Comparison of ENCODE assay signal across 14 cellular contexts in the genomic region with DNA sequence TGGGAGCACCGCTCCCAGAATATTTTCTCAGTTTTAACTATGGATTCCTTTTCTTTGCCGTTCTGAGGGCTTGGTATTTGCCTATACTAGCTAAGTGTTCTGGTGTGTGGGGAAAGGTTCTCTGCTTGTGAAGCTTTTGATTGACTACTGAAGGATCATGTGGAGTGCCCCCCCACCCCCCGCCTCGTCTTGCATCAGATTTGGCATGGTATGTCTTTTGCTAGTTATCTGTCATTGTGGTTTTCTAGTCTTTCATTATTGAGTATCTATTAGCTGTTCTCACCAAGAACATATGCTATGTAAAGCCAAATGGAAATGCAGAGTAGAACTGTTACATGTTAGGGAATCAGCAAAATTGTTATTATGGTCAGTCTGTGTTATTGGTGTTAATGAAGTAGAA. TPM values are rescaled to one million over a fixed set of nuclear protein-coding genes. Genes with fewer than 3 reads are reported as not detected.
DNase-seq lines count a peak whose midpoint lies in the region; ATAC-seq and TF ChIP-seq lines count a peak whose summit lies in the region.
"Had no signal": no experiment of that assay in that cellular context is flagged by ENCODE, and none has a peak within 500 bp of the region (broad histone marks: within the 10 kb centered on the region; RNA-seq: fewer than 3 reads in every experiment).

No MANE protein-coding gene starts in this region.

- H3K27ac Mint-ChIP-seq in activated CD8-positive, alpha-beta memory T cell treated with anti-CD3 and anti-CD28 coated beads, Interleukin-2, amount 10 ng/mL, durations not matched to agents 7 days and 5 days: peak overlapping the region; percentile 64
- peak overlapping the region; percentile 63 for H3K27ac Mint-ChIP-seq in chondrocyte (ENCODE audit: unreplicated experiment)
- H3K27ac Mint-ChIP-seq in stimulated activated effector memory CD8-positive, alpha-beta T cell treated with anti-CD3 and anti-CD28 coated beads, Interleukin-12 subunit alpha, Interleukin-12 subunit beta, amount 100 ng/mL, for 72 hours: peak overlapping the region; percentile 84
- H3K27ac Mint-ChIP-seq: IgD-negative memory B cell had no signal

- H3K4me1 Mint-ChIP-seq in activated CD8-positive, alpha-beta memory T cell treated with anti-CD3 and anti-CD28 coated beads, Interleukin-2, amount 10 ng/mL, durations not matched to agents 7 days and 5 days: peaks cover 57% of the 10 kb centered on the region
- peaks cover 39% of the 10 kb centered on the region for H3K4me1 Mint-ChIP-seq in chondrocyte (ENCODE audit: low read depth)
- H3K4me1 Mint-ChIP-seq in stimulated activated effector memory CD8-positive, alpha-beta T cell treated with anti-CD3 and anti-CD28 coated beads, Interleukin-12 subunit alpha, Interleukin-12 subunit beta, amount 100 ng/mL, for 72 hours: peaks cover 61% of the 10 kb centered on the region

- TF ChIP-seq CTCF in Loucy (conservative IDR thresholded peaks at IDR 0.05; ENCODE audit: low read length): no peak
- TF ChIP-seq CTCF in chondrocyte (IDR thresholded peaks at IDR 0.05): no peak
- no peak for TF ChIP-seq CTCF in psoas muscle (IDR thresholded peaks at IDR 0.05)

- H3K27ac ChIP-seq in psoas muscle: no peak overlapping the region
- H3K27ac ChIP-seq: left ventricle myocardium inferior had no signal

- peak overlapping the region; percentile 62 for H3K4me2 ChIP-seq in Loucy (ENCODE audit: low read depth, low read length, poor library complexity, severe bottlenecking)

- no peaks in the 10 kb centered on the region for H3K9me3 ChIP-seq in Loucy (ENCODE audit: insufficient read depth, low read depth, low read length)
- no peaks in the 10 kb centered on the region for H3K9me3 ChIP-seq in psoas muscle
- H3K9me3 ChIP-seq: left ventricle myocardium inferior had no signal

- WGBS in psoas muscle, 3 donors: 79 to 92% (median 83%) methylated on average over 4 of the region's 4 CpGs

- no peak overlapping the region for H2AFZ ChIP-seq in Loucy (ENCODE audit: low read length)

- no peak overlapping the region for H3K4me3 ChIP-seq in Loucy (ENCODE audit: low read length, poor library complexity, severe bottlenecking)
- no peak overlapping the region for H3K4me3 ChIP-seq in psoas muscle
- H3K4me3 ChIP-seq: left ventricle myocardium inferior had no signal

- H3F3A ChIP-seq in Loucy (ENCODE audit: low read depth): peaks cover 7% of the 10 kb centered on the region; the same call in 1 of the 2 replicates

- H3K9me3 Mint-ChIP-seq in activated CD8-positive, alpha-beta memory T cell treated with anti-CD3 and anti-CD28 coated beads, Interleukin-2, amount 10 ng/mL, durations not matched to agents 7 days and 5 days (ENCODE audit: low read depth): no peaks in the 10 kb centered on the region
- no peaks in the 10 kb centered on the region for H3K9me3 Mint-ChIP-seq in chondrocyte (ENCODE audit: low read depth)
- H3K9me3 Mint-ChIP-seq in stimulated activated effector memory CD8-positive, alpha-beta T cell treated with anti-CD3 and anti-CD28 coated beads, Interleukin-12 subunit alpha, Interleukin-12 subunit beta, amount 100 ng/mL, for 72 hours: no peaks in the 10 kb centered on the region
- H3K9me3 Mint-ChIP-seq: IgD-negative memory B cell, naive B cell had no signal

- H3K79me2 ChIP-seq in Loucy (ENCODE audit: insufficient read depth, low read length): peaks cover 91% of the 10 kb centered on the region

- no peak overlapping the region for H3K4me3 Mint-ChIP-seq in activated CD8-positive, alpha-beta memory T cell treated with anti-CD3 and anti-CD28 coated beads, Interleukin-2, amount 10 ng/mL, durations not matched to agents 7 days and 5 days
- H3K4me3 Mint-ChIP-seq in chondrocyte (ENCODE audit: unreplicated experiment): no peak overlapping the region
- peak overlapping the region; percentile 15 for H3K4me3 Mint-ChIP-seq in stimulated activated effector memory CD8-positive, alpha-beta T cell treated with anti-CD3 and anti-CD28 coated beads, Interleukin-12 subunit alpha, Interleukin-12 subunit beta, amount 100 ng/mL, for 72 hours
- H3K4me3 Mint-ChIP-seq: IgD-negative memory B cell had no signal

- intact Hi-C loops in psoas muscle (cut with DNase I): no loop called here

- H4K20me1 ChIP-seq in Loucy (ENCODE audit: insufficient read depth, low read length, poor library complexity, severe bottlenecking): peaks cover 60% of the 10 kb centered on the region

- CTCF ChIA-PET in activated CD8-positive, alpha-beta memory T cell treated with anti-CD3 and anti-CD28 coated beads, Interleukin-2, amount 10 ng/mL, durations not matched to agents 7 days and 5 days (lab: Charles Lee): interaction anchor here (1.4 to 8.5 kb wide), 4 partner anchors 16 to 155 kb away, joined by 3 to 245 read pairs (median 4); no protein-coding TSS in a partner anchor

- peaks cover 55% of the 10 kb centered on the region for H3K36me3 ChIP-seq in Loucy (ENCODE audit: insufficient read depth, low read length)
- H3K36me3 ChIP-seq in psoas muscle (ENCODE audit: insufficient read depth in 1 of 2, low read depth in 1 of 2): peaks cover 0 to 16% of the 10 kb centered on the region in 2 donors

- H3K4me1 ChIP-seq in Loucy (ENCODE audit: insufficient read depth, low read length, poor library complexity, severe bottlenecking): peaks cover 35% of the 10 kb centered on the region
- peaks cover 13% of the 10 kb centered on the region for H3K4me1 ChIP-seq in psoas muscle

- no peaks in the 10 kb centered on the region for H3K9me2 ChIP-seq in Loucy (replicated peaks; ENCODE audit: low read depth, low read length)

- H3K27me3 ChIP-seq in Loucy (ENCODE audit: insufficient read depth, low read length, poor library complexity, severe bottlenecking) (no peaks in the 10 kb centered on the region), psoas muscle (ENCODE audit: insufficient read depth in 3 of 3, low read length in 2 of 3) (no peaks in the 10 kb centered on the region)

- H3K9ac ChIP-seq in Loucy (ENCODE audit: low read depth, low read length, poor library complexity, severe bottlenecking): no peak overlapping the region

- DNase-seq in activated CD8-positive, alpha-beta memory T cell treated with anti-CD3 and anti-CD28 coated beads, Interleukin-2, amount 10 ng/mL, durations not matched to agents 7 days and 5 days: no peak
- no peak for DNase-seq in activated CD8-positive, alpha-beta memory T cell treated with anti-CD3 and anti-CD28 coated beads, Interleukin-2, amount 50 U/mL, for 48 hours
- DNase-seq in chondrocyte (ENCODE audit: low spot score): no peak
- DNase-seq in stimulated activated effector memory CD8-positive, alpha-beta T cell treated with anti-CD3 and anti-CD28 coated beads, Interleukin-12 subunit alpha, Interleukin-12 subunit beta, amount 100 ng/mL, for 72 hours (ENCODE audit: low spot score in 2 of 2): peak in 1 of 2 donors; percentile 55
- DNase-seq in psoas muscle: no peak
- no peak for DNase-seq in HT-29 (ENCODE audit: low spot score)
- DNase-seq: GOT3; left ventricle myocardium inferior; naive B cell; NCI-H1092 treated with DMSO at 0.1 percent for 48 hours; NK-92 treated with Interleukin-12 subunit alpha and Interleukin-12 subunit beta, amount 100 ng/mL, for 24 hours had no signal

- H3K36me3 Mint-ChIP-seq in activated CD8-positive, alpha-beta memory T cell treated with anti-CD3 and anti-CD28 coated beads, Interleukin-2, amount 10 ng/mL, durations not matched to agents 7 days and 5 days: peaks cover 29% of the 10 kb centered on the region
- peaks cover 7% of the 10 kb centered on the region for H3K36me3 Mint-ChIP-seq in chondrocyte (ENCODE audit: low read depth)
- peaks cover under 1% of the 10 kb centered on the region for H3K36me3 Mint-ChIP-seq in stimulated activated effector memory CD8-positive, alpha-beta T cell treated with anti-CD3 and anti-CD28 coated beads, Interleukin-12 subunit alpha, Interleukin-12 subunit beta, amount 100 ng/mL, for 72 hours
- H3K36me3 Mint-ChIP-seq: naive B cell had no signal

- ATAC-seq in activated CD8-positive, alpha-beta memory T cell treated with anti-CD3 and anti-CD28 coated beads, Interleukin-2, amount 10 ng/mL, durations not matched to agents 7 days and 5 days: peak; percentile 59
- peak; percentile 90 for ATAC-seq in stimulated activated effector memory CD8-positive, alpha-beta T cell treated with anti-CD3 and anti-CD28 coated beads, Interleukin-12 subunit alpha, Interleukin-12 subunit beta, amount 100 ng/mL, for 72 hours
- ATAC-seq in HG03439 (IDR thresholded peaks at IDR 0.05; ENCODE audit: unreplicated experiment) (no peak), psoas muscle (no peak)

- H3K27me3 Mint-ChIP-seq in activated CD8-positive, alpha-beta memory T cell treated with anti-CD3 and anti-CD28 coated beads, Interleukin-2, amount 10 ng/mL, durations not matched to agents 7 days and 5 days: no peaks in the 10 kb centered on the region
- H3K27me3 Mint-ChIP-seq in chondrocyte (ENCODE audit: low read depth): no peaks in the 10 kb centered on the region
- H3K27me3 Mint-ChIP-seq: IgD-negative memory B cell, naive B cell had no signal

RNA-seq across cellular contexts. Expression of a gene that starts 58.3 kb away (rescaled TPM):
- 100 to 1,000 TPM; 319 to 488 TPM for total RNA-seq in activated CD8-positive, alpha-beta memory T cell treated with anti-CD3 and anti-CD28 coated beads, Interleukin-2, amount 10 ng/mL, durations not matched to agents 7 days and 5 days
- 377 to 446 TPM (median 386 TPM) in 3 replicates for total RNA-seq in chondrocyte
- 100 to 1,000 TPM in 2 of 4 donors, 10 to 100 TPM in 2; 71.4 to 162 (median 124) TPM for total RNA-seq in psoas muscle
- 10 to 100 TPM; 38.9 to 67.1 (median 53.8) TPM for polyA plus RNA-seq in psoas muscle
- total RNA-seq in HT-29 (2014; rRNA removed; shearing (Covaris generic)): 77.4 and 79.5 TPM in 2 replicates

Comparison
In these comparisons a context has a peak if more than half of its experiments do, and no peak if none do; other contexts are left out.
1. ATAC-seq: peak in activated CD8-positive, alpha-beta memory T cell treated with anti-CD3 and anti-CD28 coated beads, Interleukin-2, amount 10 ng/mL, durations not matched to agents 7 days and 5 days (single experiment) and stimulated activated effector memory CD8-positive, alpha-beta T cell treated with anti-CD3 and anti-CD28 coated beads, Interleukin-12 subunit alpha, Interleukin-12 subunit beta, amount 100 ng/mL, for 72 hours (single experiment); none in HG03439 (single experiment) and psoas muscle (0 of 4).
2. Peak in every context shown above with its lines, with median percentiles within 50 percentile points of each other: H3K27ac Mint-ChIP-seq.